ENCODE assay signal across 26 cellular contexts in the genomic region with DNA sequence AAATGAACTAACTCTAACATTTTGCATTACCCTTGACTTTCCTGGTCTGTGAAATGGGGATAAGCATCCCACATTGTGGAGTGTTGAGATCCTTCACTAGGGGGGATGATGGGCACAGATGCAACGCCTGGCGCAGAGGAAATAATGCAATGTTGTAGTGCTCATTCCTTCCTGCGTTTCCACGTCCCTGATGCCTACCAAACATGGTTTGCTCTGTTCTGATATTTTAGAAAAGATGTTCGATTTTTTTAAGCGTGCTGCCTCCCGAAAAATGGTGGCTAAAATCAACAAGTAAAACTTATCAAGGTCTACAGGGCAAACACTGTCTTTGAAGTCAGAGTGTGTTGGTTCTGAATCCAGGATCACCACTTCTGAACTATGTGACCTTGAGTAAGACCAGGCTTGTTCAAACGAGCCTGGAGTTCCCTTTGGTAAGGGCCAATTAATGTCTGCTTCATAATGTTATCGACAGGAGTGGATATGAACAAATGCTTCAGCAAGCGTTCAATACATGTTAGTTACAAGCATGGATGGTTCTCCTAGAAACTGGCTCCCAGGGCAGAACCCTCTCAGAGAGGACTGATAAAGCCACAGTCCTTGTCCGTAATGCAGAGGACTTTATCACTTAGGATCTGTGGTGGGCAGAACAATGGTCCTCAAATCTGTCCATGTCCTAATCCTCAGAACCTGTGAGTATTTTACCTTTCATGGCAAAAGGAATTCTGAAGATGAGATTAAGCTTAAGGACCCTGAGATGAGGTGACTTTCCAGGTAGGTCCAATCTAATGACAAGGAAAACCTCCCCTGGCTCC. TPM values are rescaled to one million over a fixed set of nuclear protein-coding genes. Genes with fewer than 3 reads are reported as not detected.
DNase-seq lines count a peak whose midpoint lies in the region; ATAC-seq, FAIRE-seq and TF ChIP-seq lines count a peak whose summit lies in the region.
"Had no signal": no experiment of that assay in that cellular context is flagged by ENCODE, and none has a peak within 500 bp of the region (broad histone marks: within the 10 kb centered on the region; RNA-seq: fewer than 3 reads in every experiment).

No MANE protein-coding gene starts in this region.

- in situ Hi-C loops in HepG2 (cut with HindIII; ENCODE audit: extremely low pct_ligation_motif_present, low pct_unique_long_range_greater_than_20kb): loop anchor here (5.0 kb wide), 1 partner anchor 90 kb away; no protein-coding TSS in a partner anchor

- peaks cover 49% of the 10 kb centered on the region for H3K4me1 Mint-ChIP-seq in endodermal cell

- H3K4me1 ChIP-seq in HepG2 (ENCODE audit: insufficient read depth, low read length): peaks cover 88% of the 10 kb centered on the region
- peaks cover 0 to 44% (median 18%) of the 10 kb centered on the region in 4 donors for H3K4me1 ChIP-seq in right lobe of liver
- peaks cover 12% of the 10 kb centered on the region for H3K4me1 ChIP-seq in endodermal cell (ENCODE audit: control insufficient read depth, insufficient read depth, low read length)
- peaks cover 0 to 2% (median 1%) of the 10 kb centered on the region in 4 donors for H3K4me1 ChIP-seq in sigmoid colon
- H3K4me1 ChIP-seq: HAP-1 had no signal

- CTCF ChIA-PET in HepG2 (lab: Yijun Ruan, JAX; ENCODE audit: low intra/inter-chr PET ratio, low total read pairs): interaction anchor here (1.5 to 2.5 kb wide), 3 partner anchors 44 to 320 kb away, joined by 3 to 7 read pairs (median 4); no protein-coding TSS in a partner anchor

- H4K20me1 ChIP-seq in HepG2 (ENCODE audit: insufficient read depth, low read length): no peaks in the 10 kb centered on the region
- H4K20me1 ChIP-seq: BLaER1 had no signal

- H3K9me3 ChIP-seq in HepG2 (ENCODE audit: low read length) (no peaks in the 10 kb centered on the region; the same call in 1 of the 2 replicates), right lobe of liver (no peaks in the 10 kb centered on the region), endodermal cell (ENCODE audit: control insufficient read depth, low read length) (peaks cover 21% of the 10 kb centered on the region), sigmoid colon (no peaks in the 10 kb centered on the region)
- H3K9me3 ChIP-seq: BLaER1, HAP-1 had no signal

- no peak overlapping the region for H2AFZ ChIP-seq in HepG2 (ENCODE audit: low read length)

- H3K27ac ChIP-seq in HepG2 (ENCODE audit: extremely low read length, insufficient read depth, low read length) (peak overlapping the region; percentile 93), right lobe of liver (peak overlapping the region in 1 of 3 donors; percentile 92), endodermal cell (ENCODE audit: low read depth, low read length) (no peak overlapping the region), sigmoid colon (no peak overlapping the region)
- H3K27ac ChIP-seq: 22Rv1, BLaER1, C4-2B had no signal

- H3K36me3 ChIP-seq in HepG2 (replicated peaks in 1 of 2; ENCODE audit: control insufficient read depth in 1 of 2, insufficient read depth in 2 of 2, low read length in 2 of 2) (peaks cover 12 to 54% of the 10 kb centered on the region in 2 experiments), right lobe of liver (no peaks in the 10 kb centered on the region), endodermal cell (ENCODE audit: control insufficient read depth, insufficient read depth, low read length) (peaks cover 9% of the 10 kb centered on the region), sigmoid colon (peaks cover 0 to 16% (median 0%) of the 10 kb centered on the region in 4 donors)
- H3K36me3 ChIP-seq: BLaER1, HAP-1 had no signal

- H3K9ac ChIP-seq in HepG2 (ENCODE audit: insufficient read depth, low read depth, low read length) (peak overlapping the region; percentile 21), endodermal cell (ENCODE audit: extremely low read depth, low read length, poor library complexity, severe bottlenecking) (no peak overlapping the region)
- H3K9ac ChIP-seq: BLaER1 had no signal

- ATAC-seq in HepG2 (peak; percentile 1; the same call in 1 of the 3 replicates), right lobe of liver (no peak), GM19023 (IDR thresholded peaks at IDR 0.05; ENCODE audit: unreplicated experiment) (no peak)
- ATAC-seq: CD8-positive, alpha-beta T cell; GM12878 had no signal

- no peak for TF ChIP-seq RAD21 in HepG2 (CRISPR knock-in tag; IDR thresholded peaks at IDR 0.05)

- BruUV-seq in HepG2 (replicated peaks; lab: Mats Ljungman, UMichigan): no TSS peak

- H3K9me3 Mint-ChIP-seq in endodermal cell: peaks cover 13% of the 10 kb centered on the region
- H3K9me3 Mint-ChIP-seq: CD4-positive, CD25-positive, alpha-beta regulatory T cell; CD8-positive, alpha-beta T cell; HFFc6 had no signal

- WGBS in HepG2 (ENCODE audit: low lambda C conversion rate): 51% methylated on average over 11 of the region's 11 CpGs
- WGBS in right lobe of liver (ENCODE audit: insufficient coverage, low coverage, low lambda C conversion rate, missing lambda C conversion rate): 81% methylated on average over 9 of the region's 11 CpGs
- WGBS in endodermal cell (ENCODE audit: insufficient coverage in 1 of 2, insufficient read length in 1 of 2), 2 experiments: 94% methylated on average over 10 to 11 of the region's 11 CpGs
- 89 to 90% methylated on average over 11 of the region's 11 CpGs for WGBS in sigmoid colon, 2 donors

- TF ChIP-seq EP300 in HepG2 (IDR thresholded peaks at IDR 0.05; ENCODE audit: low read depth in 2 of 2, low read length in 2 of 2) (peak in 1 of 2 experiments; percentile 78; a peak in 2 of 4 replicates), HepG2 (CRISPR knock-in tag; IDR thresholded peaks at IDR 0.05; ENCODE audit: borderline replicate concordance) (peak; percentile 28; the same call in 1 of the 2 replicates), sigmoid colon (IDR thresholded peaks at IDR 0.05) (no peak)

- peaks cover 38% of the 10 kb centered on the region for H3K79me2 ChIP-seq in HepG2 (ENCODE audit: insufficient read depth, low read length)

- H3K27me3 ChIP-seq in HepG2 (ENCODE audit: control insufficient read depth in 1 of 2, insufficient read depth in 2 of 2, low read length in 2 of 2) (no peaks in the 10 kb centered on the region), right lobe of liver (no peaks in the 10 kb centered on the region), endodermal cell (ENCODE audit: control insufficient read depth, insufficient read depth, low read length, poor library complexity, severe bottlenecking) (no peaks in the 10 kb centered on the region), sigmoid colon (no peaks in the 10 kb centered on the region)
- H3K27me3 ChIP-seq: BLaER1 had no signal

- TF ChIP-seq CTCF in HepG2 (CRISPR knock-in tag; IDR thresholded peaks at IDR 0.05) (no peak), right lobe of liver (IDR thresholded peaks at IDR 0.05) (no peak), endodermal cell (conservative IDR thresholded peaks at IDR 0.05) (no peak), sigmoid colon (IDR thresholded peaks at IDR 0.05) (no peak)

- no peak overlapping the region for H3K4me3 Mint-ChIP-seq in endodermal cell
- H3K4me3 Mint-ChIP-seq: B cell; CD4-positive, CD25-positive, alpha-beta regulatory T cell; CD8-positive, alpha-beta T cell; HFFc6 had no signal

- POLR2A ChIA-PET in HepG2 (lab: Yijun Ruan, JAX): interaction anchor here (1.0 to 12.5 kb wide), 5 partner anchors 9 to 46 kb away, joined by 3 to 271 read pairs (median 14); partner anchors contain the start of gene SLC22A23

- peak; percentile 89 for FAIRE-seq in HepG2 (lab: Jason Lieb, UNC)
- FAIRE-seq: A204.1, D721Med, GM12878, H54 had no signal

- H3K4me2 ChIP-seq in HepG2 (ENCODE audit: low read depth, low read length): peak overlapping the region; percentile 84
- H3K4me2 ChIP-seq: BLaER1 had no signal

- H3K4me3 ChIP-seq in HepG2 (replicated peaks in 1 of 3; ENCODE audit: insufficient read depth in 1 of 3, low read depth in 2 of 3, low read length in 3 of 3) (0 out of 6 replicates have a peak overlapping the region, but pooled peaks of 1 of the 3 experiments have one; percentile 6), right lobe of liver (no peak overlapping the region), endodermal cell (ENCODE audit: low read length) (peak overlapping the region; percentile 12), sigmoid colon (no peak overlapping the region)
- H3K4me3 ChIP-seq: BLaER1, GM12878, HAP-1 had no signal

- DNase-seq in HepG2 (ENCODE audit: low spot score) (peak; percentile 84), right lobe of liver (no peak), endodermal cell (no peak), sigmoid colon (peak; percentile 38), NOMO-1 treated with dmso at 0.1 percent for 144 hours (lab: John Stamatoyannopoulos, UW; ENCODE audit: unreplicated experiment) (no peak), OCI-M1 (lab: John Stamatoyannopoulos, UW) (no peak), Kasumi-1 (lab: John Stamatoyannopoulos, UW) (no peak)
- DNase-seq: CD4-positive, CD25-positive, alpha-beta regulatory T cell; CD8-positive, alpha-beta T cell; DMS 273 treated with DMSO at 0.1 percent for 48 hours; DMS79; EL; GDM1; GOT3; HFFc6 had no signal

- TF ChIP-seq POLR2A in HepG2 (IDR thresholded peaks at IDR 0.05; ENCODE audit: insufficient read depth in 1 of 2, low read depth in 2 of 2, low read length in 2 of 2) (no peak), right lobe of liver (IDR thresholded peaks at IDR 0.05) (no peak), sigmoid colon (IDR thresholded peaks at IDR 0.05) (no peak)

- intact Hi-C loops in HepG2 (cut with micrococcal nuclease; ENCODE audit: unreplicated experiment): loop anchor here (2.0 to 10.0 kb wide), 3 partner anchors 43 to 320 kb away; no protein-coding TSS in a partner anchor
- intact Hi-C loops in right lobe of liver (cut with DNase I): no loop called here
- intact Hi-C loops in sigmoid colon (cut with DNase I): loop anchor here (2.0 kb wide), 1 partner anchor 321 kb away; no protein-coding TSS in a partner anchor

- no peaks in the 10 kb centered on the region for H3K27me3 Mint-ChIP-seq in endodermal cell (ENCODE audit: insufficient read depth)

- peaks cover 11% of the 10 kb centered on the region for H3K36me3 Mint-ChIP-seq in endodermal cell (ENCODE audit: low read depth)
- H3K36me3 Mint-ChIP-seq: CD8-positive, alpha-beta T cell had no signal

- no peak overlapping the region for H3K27ac Mint-ChIP-seq in endodermal cell
- H3K27ac Mint-ChIP-seq: B cell; CD8-positive, alpha-beta T cell; HFFc6 had no signal

RNA-seq across cellular contexts. Expression of gene SLC22A23, which starts 44.7 kb away (rescaled TPM):
- 14.4 and 17.5 TPM in 2 replicates for total RNA-seq in HepG2 (2016; rRNA removed; fragmentation: Illumina TruSeq; extraction: Trizol)
- 5.9 and 6.8 TPM in 2 replicates for total RNA-seq in HepG2 (2016; cell fraction: cytosol; rRNA removed; fragmentation: Illumina TruSeq; extraction: Trizol; ENCODE audit: low read depth)
- 11.7 and 17.5 TPM in 2 replicates for total RNA-seq in HepG2 (2016; cell fraction: insoluble cytoplasmic fraction; rRNA removed; fragmentation: Illumina TruSeq; extraction: Trizol)
- 9.8 and 11.5 TPM in 2 replicates for total RNA-seq in HepG2 (2016; cell fraction: membrane; rRNA removed; fragmentation: Illumina TruSeq; extraction: Trizol)
- 33.2 and 38.2 TPM in 2 replicates for total RNA-seq in HepG2 (2016; cell fraction: nucleus; rRNA removed; fragmentation: Illumina TruSeq; extraction: Trizol)
- polyA plus RNA-seq in HepG2 (2011; rRNA removed): 11.8 and 17.3 TPM in 2 replicates
- polyA plus RNA-seq in HepG2 (2011; cell fraction: cytosol; rRNA removed): 15.4 and 19.5 TPM in 2 replicates
- 54.1 and 61.7 TPM in 2 replicates for polyA plus RNA-seq in HepG2 (2011; cell fraction: nucleus; rRNA removed)
- 25.2 and 36.8 TPM in 2 replicates for polyA plus RNA-seq in HepG2 (2012)
- 2.0 and 2.2 TPM in 2 replicates for polyA plus RNA-seq in HepG2 (2016; cell fraction: cytosol; fragmentation: Illumina TruSeq; extraction: Trizol; ENCODE audit: low read depth)
- polyA plus RNA-seq in HepG2 (2016; cell fraction: insoluble cytoplasmic fraction; fragmentation: Illumina TruSeq; extraction: Trizol; ENCODE audit: low read depth): 12.7 and 15.3 TPM in 2 replicates
- 5.3 and 6.1 TPM in 2 replicates for polyA plus RNA-seq in HepG2 (2016; cell fraction: membrane; fragmentation: Illumina TruSeq; extraction: Trizol; ENCODE audit: low read depth)
- polyA plus RNA-seq in HepG2 (2016; cell fraction: nucleus; fragmentation: Illumina TruSeq; extraction: Trizol; ENCODE audit: insufficient read depth, low read depth): 42.3 and 52.5 TPM in 2 replicates
- 1.4 and 75.8 TPM in 2 replicates for polyA minus RNA-seq in HepG2 (2011; rRNA and poly(A)+ RNA removed; ENCODE audit: low replicate concordance)
- polyA minus RNA-seq in HepG2 (2011; cell fraction: cytosol; rRNA and poly(A)+ RNA removed): 30.2 and 44.5 TPM in 2 replicates
- 77.3 and 90.4 TPM in 2 replicates for polyA minus RNA-seq in HepG2 (2011; cell fraction: nucleus; rRNA and poly(A)+ RNA removed)
- 10 to 100 TPM; 11.7 to 27.6 (median 16.3) TPM for total RNA-seq in right lobe of liver
- 10 to 100 TPM; 11.1 to 13.3 TPM for total RNA-seq in endodermal cell
- polyA plus RNA-seq in endodermal cell (2013, experiment 1 of 2): 21.0 TPM
- polyA plus RNA-seq in endodermal cell (2013, experiment 2 of 2): 18.4 TPM
- 10 to 100 TPM in 2 of 4 donors, 1 to 10 TPM in 2; 8.1 to 16.9 (median 10.7) TPM for total RNA-seq in sigmoid colon
- polyA plus RNA-seq in sigmoid colon: 10 to 100 TPM; 12.0 to 18.7 (median 13.9) TPM
- polyA plus RNA-seq: AG04450 had no signal

Comparison
In these comparisons a context has a peak if more than half of its experiments do, and no peak if none do; other contexts are left out.
1. DNase-seq: peak in HepG2 (single experiment) and sigmoid colon (single experiment); none in right lobe of liver (0 of 3), endodermal cell (single experiment), NOMO-1 treated with dmso at 0.1 percent for 144 hours (single experiment), OCI-M1 (single experiment) and Kasumi-1 (0 of 2).
2. intact Hi-C loops: an anchor here in HepG2 (2.0 to 10.0 kb wide) and sigmoid colon (2.0 kb wide); none called in right lobe of liver.